29 cellular contexts compared by ENCODE assay signal in the genomic region with DNA sequence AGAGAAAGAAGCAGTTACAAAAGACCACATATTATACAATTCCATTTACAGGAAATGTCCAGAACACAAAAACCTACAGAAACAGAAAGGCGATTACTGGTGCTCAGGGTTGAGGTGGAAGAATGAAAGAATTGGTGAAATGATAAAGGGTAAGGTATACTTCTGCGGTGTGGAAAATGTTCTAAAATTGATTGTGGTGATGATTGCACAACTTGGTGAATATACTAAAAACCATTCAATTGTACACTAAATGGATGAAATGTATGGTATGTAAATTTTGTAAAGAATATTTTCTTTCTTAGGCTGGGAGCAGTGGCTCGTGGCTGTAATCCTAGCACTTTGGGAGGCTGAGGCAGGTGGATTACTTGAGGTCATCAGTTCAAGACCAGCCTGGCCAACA.
"Had no signal": no experiment of that assay in that cellular context is flagged by ENCODE, and none has a peak within 500 bp of the region (broad histone marks: within the 10 kb centered on the region; RNA-seq: fewer than 3 reads in every experiment).

No MANE protein-coding gene starts in this region.

- H3K36me3 ChIP-seq: ovary had no signal

- ATAC-seq: left colon; left lung; lower lobe of right lung; naive thymus-derived CD8-positive, alpha-beta T cell; right cardiac atrium; sciatic nerve; stimulated activated naive B cell treated with anti-CD40 and anti-IgM and Interleukin-4, amounts not matched to agents 10 μg/mL and 1 μg/mL and 100 μg/mL, for 72 hours; stimulated activated naive CD8-positive, alpha-beta T cell treated with anti-CD3 and anti-CD28 coated beads, Interleukin-15, Interleukin-2, amounts not matched to agents 100 U/mL and 50 U/mL, for 24 hours; upper lobe of right lung had no signal

- FAIRE-seq: kidney, urothelium cell line had no signal

- H3K27ac ChIP-seq: left lung, lower lobe of right lung, ovary, skin epidermis, stomach, testis, thyroid gland, transverse colon, upper lobe of right lung had no signal

- H3K4me3 Mint-ChIP-seq: immature natural killer cell; naive thymus-derived CD8-positive, alpha-beta T cell; nephron; neural crest cell; stimulated activated naive B cell treated with anti-CD40 and anti-IgM and Interleukin-4, amounts not matched to agents 10 μg/mL and 1 μg/mL and 100 μg/mL, for 72 hours had no signal

- H3K9me3 ChIP-seq: left lung, lower lobe of right lung, ovary, stomach, testis, thyroid gland, transverse colon, upper lobe of right lung had no signal

- H3K27ac Mint-ChIP-seq: naive thymus-derived CD8-positive, alpha-beta T cell; nephron; progenitor cell of endocrine pancreas; stimulated activated naive B cell treated with anti-CD40 and anti-IgM and Interleukin-4, amounts not matched to agents 10 μg/mL and 1 μg/mL and 100 μg/mL, for 72 hours had no signal

- H3K4me1 ChIP-seq: left lung, lower lobe of right lung, testis, thyroid gland, transverse colon, upper lobe of right lung had no signal

- H3K27me3 ChIP-seq: left lung, ovary, stomach, testis, thyroid gland, transverse colon, upper lobe of right lung had no signal

- H3K4me1 Mint-ChIP-seq: immature natural killer cell; naive thymus-derived CD8-positive, alpha-beta T cell; nephron; neural crest cell; stimulated activated naive B cell treated with anti-CD40 and anti-IgM and Interleukin-4, amounts not matched to agents 10 μg/mL and 1 μg/mL and 100 μg/mL, for 72 hours had no signal

- DNase-seq: hypothalamus; immature natural killer cell; kidney; left colon; left lung; lower lobe of right lung; mammary epithelial cell; mesenchymal stem cell; naive thymus-derived CD8-positive, alpha-beta T cell; occipital lobe; ovary; right cardiac atrium; stimulated activated CD4-positive, alpha-beta T cell treated with anti-CD3 and anti-CD28 coated beads, Interleukin-12 subunit alpha, Interleukin-12 subunit beta, amount 100 ng/mL, for 4 hours; stimulated activated CD4-positive, alpha-beta T cell treated with anti-CD3 and anti-CD28 coated beads, Interleukin-15, amount 100 ng/mL, for 24 hours; stimulated activated CD4-positive, alpha-beta T cell treated with anti-CD3 and anti-CD28 coated beads, Interleukin-2, amount 100 ng/mL, for 24 hours; stimulated activated CD4-positive, alpha-beta T cell treated with anti-CD3 and anti-CD28 coated beads, Interleukin-4, amount 100 ng/mL, for 1 hour; stimulated activated naive B cell treated with anti-CD40 and anti-IgM and Interleukin-4, amounts not matched to agents 10 μg/mL and 1 μg/mL and 100 μg/mL, for 72 hours; stimulated activated naive CD8-positive, alpha-beta T cell treated with anti-CD3 and anti-CD28 coated beads, Interleukin-15, Interleukin-2, amounts not matched to agents 100 U/mL and 50 U/mL, for 24 hours; stomach; testis; thyroid gland; transverse colon; upper lobe of right lung had no signal

- H3K27me3 Mint-ChIP-seq: naive thymus-derived CD8-positive, alpha-beta T cell; progenitor cell of endocrine pancreas; stimulated activated naive B cell treated with anti-CD40 and anti-IgM and Interleukin-4, amounts not matched to agents 10 μg/mL and 1 μg/mL and 100 μg/mL, for 72 hours had no signal

- H3K4me3 ChIP-seq: left lung, lower lobe of right lung, ovary, skin epidermis, stomach, testis, thyroid gland, transverse colon, upper lobe of right lung had no signal

- H3K9me3 Mint-ChIP-seq: immature natural killer cell; naive thymus-derived CD8-positive, alpha-beta T cell; nephron; neural crest cell; stimulated activated naive B cell treated with anti-CD40 and anti-IgM and Interleukin-4, amounts not matched to agents 10 μg/mL and 1 μg/mL and 100 μg/mL, for 72 hours had no signal
